9 cellular contexts compared by ENCODE assay signal in the genomic region with DNA sequence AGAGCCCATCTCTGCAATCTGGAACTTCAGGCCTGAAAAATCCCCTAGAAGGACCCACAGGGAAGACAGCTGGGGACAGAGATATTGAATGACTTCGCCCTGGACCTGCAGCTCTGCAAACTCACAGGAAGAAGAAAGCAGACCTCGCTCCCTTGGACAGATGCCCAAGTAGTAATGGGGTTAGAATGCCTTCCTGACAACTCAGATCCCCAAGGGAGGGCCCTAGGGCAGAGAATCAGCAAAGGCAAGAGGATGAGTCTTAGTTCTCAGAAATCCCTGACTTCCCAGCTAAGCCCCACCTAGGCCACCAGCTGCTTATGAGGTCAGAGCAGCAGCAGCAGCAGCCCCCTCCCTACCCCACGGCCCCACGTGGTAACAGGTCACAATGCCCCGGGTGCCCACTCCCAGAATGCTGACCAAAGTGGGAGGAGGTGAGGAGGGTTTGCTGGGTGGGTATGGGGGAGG. TPM values are rescaled to one million over a fixed set of nuclear protein-coding genes. Genes with fewer than 3 reads are reported as not detected.
A peak's percentile ranks its signal among the peaks of the same experiment; 100 is the strongest.
DNase-seq lines count a peak whose midpoint lies in the region; ATAC-seq and TF ChIP-seq lines count a peak whose summit lies in the region.
"Had no signal": no experiment of that assay in that cellular context is flagged by ENCODE, and none has a peak within 500 bp of the region (broad histone marks: within the 10 kb centered on the region; RNA-seq: fewer than 3 reads in every experiment).

A gene with protein sequence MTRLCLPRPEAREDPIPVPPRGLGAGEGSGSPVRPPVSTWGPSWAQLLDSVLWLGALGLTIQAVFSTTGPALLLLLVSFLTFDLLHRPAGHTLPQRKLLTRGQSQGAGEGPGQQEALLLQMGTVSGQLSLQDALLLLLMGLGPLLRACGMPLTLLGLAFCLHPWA (plus strand): TSS at position 401 of the 465 bp plus-strand sequence. CDS start 198 bp downstream, outside the sequence.

- H3K36me3 Mint-ChIP-seq in CD8-positive, alpha-beta T cell = no peaks in the 10 kb centered on the region

- H3K36me3 ChIP-seq in SJCRH30 = no peaks in the 10 kb centered on the region
- H3K36me3 ChIP-seq in CD8-positive, alpha-beta T cell (ENCODE audit: insufficient read depth, low read length) = no peaks in the 10 kb centered on the region

- no peaks in the 10 kb centered on the region for H3K27me3 ChIP-seq in SJCRH30
- H3K27me3 ChIP-seq in CD8-positive, alpha-beta T cell (ENCODE audit: insufficient read depth, low read length) = no peaks in the 10 kb centered on the region

- H3K27ac Mint-ChIP-seq in CD8-positive, alpha-beta T cell = no peak within 1 kb of the TSS

- peaks cover 25% of the 10 kb centered on the region for H3K4me1 ChIP-seq in SJCRH30
- H3K4me1 ChIP-seq in CD8-positive, alpha-beta T cell (ENCODE audit: insufficient read depth, low read length) = no peaks in the 10 kb centered on the region

- H3K27ac ChIP-seq in SJCRH30 = peak within 1 kb of the TSS; percentile 11; the same call in 1 of the 2 replicates
- no peak within 1 kb of the TSS for H3K27ac ChIP-seq in CD8-positive, alpha-beta T cell (ENCODE audit: low read depth, low read length)

- H3K4me3 ChIP-seq in SJCRH30 (no peak within 1 kb of the TSS), skeletal muscle cell (ENCODE audit: low read depth, low read length) (no peak within 1 kb of the TSS)
- H3K4me3 ChIP-seq in CD8-positive, alpha-beta T cell (ENCODE audit: low read depth, low read length) = no peak within 1 kb of the TSS

- TF ChIP-seq CTCF in CD8-positive, alpha-beta T cell (IDR thresholded peaks at IDR 0.05) = no peak

- DNase-seq in H4 (ENCODE audit: low spot score) (peak; percentile 82), SJCRH30 (peak; percentile 98 to 99), fibroblast of peridontal ligament (ENCODE audit: extremely low read depth) (peak; percentile 99), skeletal muscle cell (ENCODE audit: low read depth) (peak; percentile 99), NCI-H146 (lab: John Stamatoyannopoulos, UW) (no peak)
- no peak for DNase-seq in CD8-positive, alpha-beta T cell
- no peak for DNase-seq in stimulated activated CD4-positive, alpha-beta T cell treated with anti-CD3 and anti-CD28 coated beads, Interleukin-4, amount 100 ng/mL, for 4 hours
- DNase-seq: NCI-H2107 had no signal

- intact Hi-C loops in CD8-positive, alpha-beta T cell (cut with DNase I, micrococcal nuclease) = no loop called here

- peaks cover 7% of the 10 kb centered on the region for H3K9me3 ChIP-seq in SJCRH30 (replicated peaks)
- H3K9me3 ChIP-seq in CD8-positive, alpha-beta T cell (ENCODE audit: low read length) = no peaks in the 10 kb centered on the region

- ATAC-seq in HG02571 (IDR thresholded peaks at IDR 0.05; ENCODE audit: unreplicated experiment) = no peak
- no peak for ATAC-seq in CD8-positive, alpha-beta T cell

- peaks cover 3% of the 10 kb centered on the region for H3K9me3 Mint-ChIP-seq in CD8-positive, alpha-beta T cell

- H3K4me1 Mint-ChIP-seq in CD8-positive, alpha-beta T cell (ENCODE audit: low read depth) = no peaks in the 10 kb centered on the region

- POLR2A ChIA-PET in CD8-positive, alpha-beta T cell (lab: Charles Lee) = no interaction called here

- H3K27me3 Mint-ChIP-seq in CD8-positive, alpha-beta T cell (ENCODE audit: low read depth) = peaks cover 7% of the 10 kb centered on the region

- no peak within 1 kb of the TSS for H3K4me3 Mint-ChIP-seq in CD8-positive, alpha-beta T cell

- CTCF ChIA-PET in CD8-positive, alpha-beta T cell (lab: Charles Lee) = no interaction called here

RNA-seq across cellular contexts. Expression of the gene that starts here (rescaled TPM):
- not detected in 2 replicates for total RNA-seq in H4 (2014; rRNA removed; shearing (Covaris generic))
- total RNA-seq in SJCRH30 (2014; rRNA removed; shearing (Covaris generic)) = not detected in 2 replicates
- total RNA-seq in CD8-positive, alpha-beta T cell = not detected

Comparison
In these comparisons a context has a peak if more than half of its experiments do, and no peak if none do; other contexts are left out.
1. Peak in DNase-seq in H4; RNA of the gene not detected or under 1 TPM.
2. Peak in DNase-seq and H3K27ac ChIP-seq in SJCRH30; RNA of the gene not detected or under 1 TPM.
3. DNase-seq: peak in fibroblast of peridontal ligament (single experiment) and skeletal muscle cell (single experiment); none in NCI-H146 (single experiment), CD8-positive, alpha-beta T cell (0 of 7) and stimulated activated CD4-positive, alpha-beta T cell treated with anti-CD3 and anti-CD28 coated beads, Interleukin-4, amount 100 ng/mL, for 4 hours (0 of 2).